Comparison of ENCODE assay signal across 28 cellular contexts in genomic region chr2:129748250-129748649, GRCh38.
DNase-seq lines count a peak whose midpoint lies in the region; ATAC-seq and TF ChIP-seq lines count a peak whose summit lies in the region.
"Had no signal": no experiment of that assay in that cellular context is flagged by ENCODE, and none has a peak within 500 bp of the region (broad histone marks: within the 10 kb centered on the region; RNA-seq: fewer than 3 reads in every experiment).

No MANE protein-coding gene starts in this region.

- intact Hi-C loops in gastrocnemius medialis (cut with DNase I; ENCODE audit: low total_unique reads), result no loop called here

- CTCF ChIA-PET in HEK293 (lab: Yijun Ruan, JAX), result interaction anchor here (0.6 to 2.0 kb wide), 17 partner anchors 10 to 1009 kb away, joined by 3 to 10 read pairs (median 3); no protein-coding TSS in a partner anchor
- CTCF ChIA-PET in activated CD8-positive, alpha-beta memory T cell treated with anti-CD3 and anti-CD28 coated beads, Interleukin-2, amount 10 ng/mL, durations not matched to agents 7 days and 5 days (lab: Charles Lee), result no interaction called here

- H2BK120ac ChIP-seq in neuronal stem cell (ENCODE audit: low read depth, low read length), result no peak overlapping the region

- H3K9me3 Mint-ChIP-seq in activated CD8-positive, alpha-beta memory T cell treated with anti-CD3 and anti-CD28 coated beads, Interleukin-2, amount 10 ng/mL, durations not matched to agents 7 days and 5 days (ENCODE audit: low read depth), result no peaks in the 10 kb centered on the region
- H3K9me3 Mint-ChIP-seq: activated CD4-positive, alpha-beta T cell treated with anti-CD3 and anti-CD28 coated beads, Interleukin-2, amount 10 ng/mL, durations not matched to agents 7 days and 5 days; activated naive CD8-positive, alpha-beta T cell treated with anti-CD3 and anti-CD28 coated beads, Interleukin-2, amount 10 ng/mL, durations not matched to agents 7 days and 5 days; activated T-cell treated with anti-CD3 and anti-CD28 coated beads, Interleukin-2, amount 50 U/mL, for 24 hours had no signal

- in situ Hi-C loops in gastrocnemius medialis (cut with MboI; ENCODE audit: low sequenced_read_pairs in 4 of 4), result no loop called here

- TF ChIP-seq POLR2A in gastrocnemius medialis (IDR thresholded peaks at IDR 0.05), result no peak

- H3K9ac ChIP-seq in neuronal stem cell (ENCODE audit: low read depth, low read length, poor library complexity), result no peak overlapping the region

- no peak overlapping the region for H3K4me3 Mint-ChIP-seq in activated CD8-positive, alpha-beta memory T cell treated with anti-CD3 and anti-CD28 coated beads, Interleukin-2, amount 10 ng/mL, durations not matched to agents 7 days and 5 days
- H3K4me3 Mint-ChIP-seq: activated CD4-positive, alpha-beta T cell treated with anti-CD3 and anti-CD28 coated beads, Interleukin-2, amount 10 ng/mL, durations not matched to agents 7 days and 5 days; activated naive CD8-positive, alpha-beta T cell treated with anti-CD3 and anti-CD28 coated beads, Interleukin-2, amount 10 ng/mL, durations not matched to agents 7 days and 5 days; activated T-cell treated with anti-CD3 and anti-CD28 coated beads, Interleukin-2, amount 50 U/mL, for 24 hours; CD8-positive, alpha-beta memory T cell; naive B cell; stimulated activated effector memory CD8-positive, alpha-beta T cell treated with anti-CD3 and anti-CD28 coated beads, Interleukin-12 subunit alpha, Interleukin-12 subunit beta, amount 100 ng/mL, for 72 hours had no signal

- H3K27me3 ChIP-seq in esophagus (ENCODE audit: control insufficient read depth in 1 of 2, insufficient read depth in 2 of 2, low read length in 2 of 2), result no peaks in the 10 kb centered on the region
- H3K27me3 ChIP-seq in neuronal stem cell (ENCODE audit: control insufficient read depth in 3 of 3, insufficient read depth in 3 of 3, low read depth in 1 of 3, low read length in 3 of 3), result no peaks in the 10 kb centered on the region
- no peaks in the 10 kb centered on the region for H3K27me3 ChIP-seq in gastrocnemius medialis
- H3K27me3 ChIP-seq: ascending aorta had no signal

- ATAC-seq in HG02973 (IDR thresholded peaks at IDR 0.05; ENCODE audit: unreplicated experiment) (no peak), GM21576 (IDR thresholded peaks at IDR 0.05; ENCODE audit: unreplicated experiment) (no peak), gastrocnemius medialis (no peak)
- ATAC-seq in activated CD8-positive, alpha-beta memory T cell treated with anti-CD3 and anti-CD28 coated beads, Interleukin-2, amount 10 ng/mL, durations not matched to agents 7 days and 5 days, result no peak
- ATAC-seq: psoas muscle; stimulated activated effector memory CD8-positive, alpha-beta T cell treated with anti-CD3 and anti-CD28 coated beads, Interleukin-12 subunit alpha, Interleukin-12 subunit beta, amount 100 ng/mL, for 72 hours had no signal

- H2BK15ac ChIP-seq in neuronal stem cell (ENCODE audit: low read length), result no peak overlapping the region

- H3K14ac ChIP-seq in neuronal stem cell (ENCODE audit: low read length), result no peak overlapping the region

- peak; percentile 78 for DNase-seq in Ammon's horn (ENCODE audit: low spot score)
- no peak for DNase-seq in neuronal stem cell (ENCODE audit: low spot score)
- no peak for DNase-seq in activated CD8-positive, alpha-beta memory T cell treated with anti-CD3 and anti-CD28 coated beads, Interleukin-2, amount 10 ng/mL, durations not matched to agents 7 days and 5 days
- no peak for DNase-seq in gastrocnemius medialis
- DNase-seq: activated CD4-positive, alpha-beta T cell treated with anti-CD3 and anti-CD28 coated beads, Interleukin-2, amount 10 ng/mL, durations not matched to agents 7 days and 5 days; activated gamma-delta T cell; activated naive CD8-positive, alpha-beta T cell treated with anti-CD3 and anti-CD28 coated beads, Interleukin-2, amount 10 ng/mL, durations not matched to agents 7 days and 5 days; activated T-cell treated with anti-CD3 and anti-CD28 coated beads, Interleukin-2, amount 50 U/mL, for 24 hours; AML-193; effector CD4-positive, alpha-beta T cell; HCEC 1CT; IMR-90; left ventricle myocardium superior; naive B cell; NCI-H1048; NCI-H446; occipital lobe; psoas muscle; stimulated activated CD4-positive, alpha-beta T cell treated with anti-CD3 and anti-CD28 coated beads, Interleukin-4, amount 100 ng/mL, for 4 hours had no signal

- H3K79me1 ChIP-seq in neuronal stem cell (ENCODE audit: low read depth, low read length), result no peaks in the 10 kb centered on the region

- H3K27ac ChIP-seq in HEK293 (ENCODE audit: extremely low read depth, low read depth, low read length) (no peak overlapping the region), esophagus (ENCODE audit: low read depth in 2 of 2, low read length in 1 of 2) (peak overlapping the region; percentile 52 to 57), neuronal stem cell (replicated peaks; ENCODE audit: low read length) (no peak overlapping the region), gastrocnemius medialis (no peak overlapping the region)
- H3K27ac ChIP-seq: A549, ascending aorta, psoas muscle, SJSA1 had no signal

- H3K4me3 ChIP-seq in HEK293 (ENCODE audit: low read depth, low read length) (no peak overlapping the region), esophagus (ENCODE audit: low read depth in 1 of 2, low read length in 2 of 2) (no peak overlapping the region), neuronal stem cell (ENCODE audit: low read length in 2 of 2) (no peak overlapping the region), gastrocnemius medialis (no peak overlapping the region)
- H3K4me3 ChIP-seq: A549, ascending aorta, psoas muscle, SJSA1 had no signal

- H2BK12ac ChIP-seq in neuronal stem cell (ENCODE audit: low read length), result no peak overlapping the region

- no peak overlapping the region for H2AK5ac ChIP-seq in neuronal stem cell (ENCODE audit: low read depth, low read length)

- H3K18ac ChIP-seq in neuronal stem cell (ENCODE audit: low read length), result peak overlapping the region; percentile 25

- H3K36me3 Mint-ChIP-seq in activated CD8-positive, alpha-beta memory T cell treated with anti-CD3 and anti-CD28 coated beads, Interleukin-2, amount 10 ng/mL, durations not matched to agents 7 days and 5 days, result no peaks in the 10 kb centered on the region
- H3K36me3 Mint-ChIP-seq: activated naive CD8-positive, alpha-beta T cell treated with anti-CD3 and anti-CD28 coated beads, Interleukin-2, amount 10 ng/mL, durations not matched to agents 7 days and 5 days; CD8-positive, alpha-beta memory T cell; naive B cell; stimulated activated effector memory CD8-positive, alpha-beta T cell treated with anti-CD3 and anti-CD28 coated beads, Interleukin-12 subunit alpha, Interleukin-12 subunit beta, amount 100 ng/mL, for 72 hours had no signal

- no peaks in the 10 kb centered on the region for H3K4me1 ChIP-seq in HEK293 (ENCODE audit: control insufficient read depth, insufficient read depth, low read length)
- H3K4me1 ChIP-seq in esophagus (ENCODE audit: control insufficient read depth in 2 of 2, insufficient read depth in 2 of 2, low read length in 1 of 2), result peaks cover 0 to 11% of the 10 kb centered on the region in 2 donors
- peaks cover 0 to 3% of the 10 kb centered on the region in 2 donors for H3K4me1 ChIP-seq in neuronal stem cell (ENCODE audit: control insufficient read depth in 2 of 2, insufficient read depth in 1 of 2, low read depth in 1 of 2, low read length in 2 of 2)
- H3K4me1 ChIP-seq in gastrocnemius medialis, result no peaks in the 10 kb centered on the region
- H3K4me1 ChIP-seq: A549, ascending aorta, psoas muscle, SJSA1 had no signal

- H3K27ac Mint-ChIP-seq in activated CD8-positive, alpha-beta memory T cell treated with anti-CD3 and anti-CD28 coated beads, Interleukin-2, amount 10 ng/mL, durations not matched to agents 7 days and 5 days, result no peak overlapping the region
- H3K27ac Mint-ChIP-seq: activated CD4-positive, alpha-beta T cell treated with anti-CD3 and anti-CD28 coated beads, Interleukin-2, amount 10 ng/mL, durations not matched to agents 7 days and 5 days; activated naive CD8-positive, alpha-beta T cell treated with anti-CD3 and anti-CD28 coated beads, Interleukin-2, amount 10 ng/mL, durations not matched to agents 7 days and 5 days; activated T-cell treated with anti-CD3 and anti-CD28 coated beads, Interleukin-2, amount 50 U/mL, for 24 hours; CD8-positive, alpha-beta memory T cell; stimulated activated effector memory CD8-positive, alpha-beta T cell treated with anti-CD3 and anti-CD28 coated beads, Interleukin-12 subunit alpha, Interleukin-12 subunit beta, amount 100 ng/mL, for 72 hours had no signal

- H3K4ac ChIP-seq in neuronal stem cell (ENCODE audit: low read length), result no peak overlapping the region

- no peaks in the 10 kb centered on the region for H3K4me1 Mint-ChIP-seq in activated CD8-positive, alpha-beta memory T cell treated with anti-CD3 and anti-CD28 coated beads, Interleukin-2, amount 10 ng/mL, durations not matched to agents 7 days and 5 days
- H3K4me1 Mint-ChIP-seq: activated CD4-positive, alpha-beta T cell treated with anti-CD3 and anti-CD28 coated beads, Interleukin-2, amount 10 ng/mL, durations not matched to agents 7 days and 5 days; activated naive CD8-positive, alpha-beta T cell treated with anti-CD3 and anti-CD28 coated beads, Interleukin-2, amount 10 ng/mL, durations not matched to agents 7 days and 5 days; CD8-positive, alpha-beta memory T cell; naive B cell; stimulated activated effector memory CD8-positive, alpha-beta T cell treated with anti-CD3 and anti-CD28 coated beads, Interleukin-12 subunit alpha, Interleukin-12 subunit beta, amount 100 ng/mL, for 72 hours had no signal

- no peak overlapping the region for H3K23ac ChIP-seq in neuronal stem cell (ENCODE audit: low read depth, low read length, poor library complexity)

- no peak overlapping the region for H2BK5ac ChIP-seq in neuronal stem cell (ENCODE audit: low read length)

- POLR2A ChIA-PET in HEK293 (lab: Yijun Ruan, JAX), result no interaction called here

- H3K9me3 ChIP-seq in HEK293 (ENCODE audit: control insufficient read depth, insufficient read depth, low read depth, low read length) (no peaks in the 10 kb centered on the region), esophagus (ENCODE audit: control insufficient read depth in 2 of 2, insufficient read depth in 1 of 2, low read depth in 1 of 2, low read length in 1 of 2) (peaks cover 0 to 2% of the 10 kb centered on the region in 2 donors), neuronal stem cell (replicated peaks in 1 of 2; ENCODE audit: control insufficient read depth in 2 of 2, insufficient read depth in 1 of 2, low read depth in 1 of 2, low read length in 2 of 2) (no peaks in the 10 kb centered on the region), gastrocnemius medialis (no peaks in the 10 kb centered on the region)
- H3K9me3 ChIP-seq: A549, SJSA1 had no signal

- H3K4me2 ChIP-seq in neuronal stem cell (ENCODE audit: insufficient read depth, low read length, poor library complexity, severe bottlenecking), result no peak overlapping the region
- H3K4me2 ChIP-seq: A549 had no signal

- TF ChIP-seq CTCF in HEK293 (tag by site-specific recombination; IDR thresholded peaks at IDR 0.05) (no peak), gastrocnemius medialis (IDR thresholded peaks at IDR 0.05 in 4 of 5, conservative IDR thresholded peaks at IDR 0.05 in 1 of 5) (no peak)

- H4K8ac ChIP-seq in neuronal stem cell (ENCODE audit: low read depth, low read length), result no peak overlapping the region

- H3K36me3 ChIP-seq in HEK293 (ENCODE audit: control insufficient read depth in 2 of 2, insufficient read depth in 1 of 2, low read length in 2 of 2) (no peaks in the 10 kb centered on the region), esophagus (ENCODE audit: control insufficient read depth in 2 of 2, insufficient read depth in 2 of 2, low read length in 1 of 2) (no peaks in the 10 kb centered on the region), neuronal stem cell (replicated peaks in 1 of 2; ENCODE audit: control insufficient read depth in 2 of 2, insufficient read depth in 2 of 2, low read length in 2 of 2) (no peaks in the 10 kb centered on the region), gastrocnemius medialis (no peaks in the 10 kb centered on the region)
- H3K36me3 ChIP-seq: ascending aorta, SJSA1 had no signal

- WGBS in esophagus, 2 donors, result 54 to 56% methylated on average over 5 of the region's 5 CpGs
- WGBS in neuronal stem cell (ENCODE audit: extremely low coverage in 2 of 2, insufficient read length in 2 of 2, insufficient replicate concordance in 1 of 2), 2 donors, result no CpG with 5 or more reads among the region's 5 CpGs

- H4K91ac ChIP-seq in neuronal stem cell (ENCODE audit: low read depth, low read length, poor library complexity), result no peak overlapping the region

- H2AFZ ChIP-seq in neuronal stem cell (ENCODE audit: low read length), result peak overlapping the region; percentile 3

- peaks cover 4% of the 10 kb centered on the region for H3K27me3 Mint-ChIP-seq in activated CD8-positive, alpha-beta memory T cell treated with anti-CD3 and anti-CD28 coated beads, Interleukin-2, amount 10 ng/mL, durations not matched to agents 7 days and 5 days

Comparison
In these comparisons a context has a peak if more than half of its experiments do, and no peak if none do; other contexts are left out.
1. H3K27ac ChIP-seq: peak in esophagus (2 of 2); none in HEK293 (single experiment), neuronal stem cell (single experiment) and gastrocnemius medialis (0 of 4).